Comparison of ENCODE assay signal across 18 cellular contexts in the genomic region with DNA sequence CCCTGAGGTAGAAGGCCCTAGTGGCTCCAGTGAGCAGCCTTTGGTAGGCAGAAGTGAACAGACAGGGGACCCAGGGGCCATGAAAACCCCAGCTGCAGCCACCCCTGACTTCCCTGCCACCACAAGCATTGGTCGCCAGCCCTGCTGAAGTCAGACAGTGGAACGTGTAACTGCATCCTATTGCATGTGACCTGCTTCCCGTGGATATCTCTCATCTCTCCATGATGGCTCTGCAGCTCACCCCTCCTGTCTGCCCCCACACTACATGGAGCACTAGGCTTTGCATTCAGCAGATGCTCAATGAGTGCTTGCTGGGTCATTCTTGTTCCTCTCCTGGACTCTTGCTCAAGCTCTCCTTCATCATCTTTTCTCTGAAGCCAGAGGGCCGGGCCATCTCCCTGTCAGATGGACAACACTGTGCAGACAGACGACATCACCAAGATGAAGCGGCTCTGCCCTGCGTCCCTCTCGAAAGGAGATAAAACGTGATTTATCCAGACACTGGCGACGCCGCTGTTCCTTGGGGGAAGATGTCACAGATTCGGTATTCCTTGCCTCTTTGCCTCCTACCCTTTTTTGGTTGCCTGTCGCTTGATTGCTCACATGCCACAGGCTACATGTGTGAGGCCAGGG.
"Had no signal": no experiment of that assay in that cellular context is flagged by ENCODE, and none has a peak within 500 bp of the region (broad histone marks: within the 10 kb centered on the region; RNA-seq: fewer than 3 reads in every experiment).

No MANE protein-coding gene starts in this region.

- ATAC-seq: activated naive CD8-positive, alpha-beta T cell treated with anti-CD3 and anti-CD28 coated beads, Interleukin-2, amount 50 U/mL, for 24 hours; activated T-cell treated with anti-CD3 and anti-CD28 coated beads, Interleukin-2, amount 50 U/mL, for 4 hours; gastroesophageal sphincter; heart left ventricle had no signal

- H3K4me3 ChIP-seq: breast epithelium, coronary artery, gastroesophageal sphincter, heart left ventricle, stomach had no signal

- H3K27me3 ChIP-seq: breast epithelium, gastroesophageal sphincter, heart left ventricle, stomach had no signal

- H3K36me3 Mint-ChIP-seq: immature natural killer cell had no signal

- H3K9me3 Mint-ChIP-seq: activated naive CD4-positive, alpha-beta T cell treated with anti-CD3 and anti-CD28 coated beads for 36 hours; activated naive CD8-positive, alpha-beta T cell treated with anti-CD3 and anti-CD28 coated beads, Interleukin-2, amount 50 U/mL, for 24 hours; activated T-cell treated with anti-CD3 and anti-CD28 coated beads, Interleukin-2, amount 50 U/mL, for 4 hours; immature natural killer cell; neural crest cell had no signal

- H3K4me1 Mint-ChIP-seq: activated naive CD8-positive, alpha-beta T cell treated with anti-CD3 and anti-CD28 coated beads, Interleukin-2, amount 50 U/mL, for 24 hours; immature natural killer cell had no signal

- DNase-seq: activated CD4-positive, alpha-beta T cell treated with anti-CD3 and anti-CD28 coated beads, Interleukin-2, amount 50 U/mL, for 1 hour; activated CD4-positive, CD25-positive, alpha-beta regulatory T cell treated with anti-CD3 and anti-CD28 coated beads, Interleukin-2, amount 50 U/mL, for 72 hours; activated CD8-positive, alpha-beta memory T cell treated with anti-CD3 and anti-CD28 coated beads, Interleukin-2, amount 50 U/mL, for 4 hours; activated naive CD4-positive, alpha-beta T cell treated with anti-CD3 and anti-CD28 coated beads for 36 hours; activated naive CD8-positive, alpha-beta T cell treated with anti-CD3 and anti-CD28 coated beads, Interleukin-2, amount 50 U/mL, for 24 hours; activated T-cell treated with anti-CD3 and anti-CD28 coated beads, Interleukin-2, amount 50 U/mL, for 4 hours; aorta; heart left ventricle; immature natural killer cell; stimulated activated CD4-positive, alpha-beta T cell treated with anti-CD3 and anti-CD28 coated beads, Interleukin-2, amount 100 ng/mL, for 48 hours; stomach; T-helper 2 cell had no signal

- H3K27me3 Mint-ChIP-seq: activated naive CD8-positive, alpha-beta T cell treated with anti-CD3 and anti-CD28 coated beads, Interleukin-2, amount 50 U/mL, for 24 hours; progenitor cell of endocrine pancreas had no signal

- H3K9me3 ChIP-seq: breast epithelium, gastroesophageal sphincter, heart left ventricle, stomach had no signal

- H3K27ac Mint-ChIP-seq: activated naive CD4-positive, alpha-beta T cell treated with anti-CD3 and anti-CD28 coated beads for 36 hours; activated naive CD8-positive, alpha-beta T cell treated with anti-CD3 and anti-CD28 coated beads, Interleukin-2, amount 50 U/mL, for 24 hours; immature natural killer cell; progenitor cell of endocrine pancreas had no signal

- H3K4me3 Mint-ChIP-seq: activated naive CD4-positive, alpha-beta T cell treated with anti-CD3 and anti-CD28 coated beads for 36 hours; activated naive CD8-positive, alpha-beta T cell treated with anti-CD3 and anti-CD28 coated beads, Interleukin-2, amount 50 U/mL, for 24 hours; activated T-cell treated with anti-CD3 and anti-CD28 coated beads, Interleukin-2, amount 50 U/mL, for 4 hours; immature natural killer cell; neural crest cell had no signal

- H3K36me3 ChIP-seq: breast epithelium, stomach had no signal

- H3K27ac ChIP-seq: coronary artery, VCaP had no signal
